Comparison of ENCODE assay signal across 1 cellular context in genomic region chr11:108672113-108672512, GRCh38.
TF ChIP-seq lines count a peak whose summit lies in the region.

No MANE protein-coding gene starts in this region.

TF ChIP-seq in K562, 482 proteins besides CTCF, POLR2A, EP300 and RAD21 (continued from another document):
- TF ChIP-seq TSHZ1 (CRISPR knock-in tag; IDR thresholded peaks at IDR 0.05) = no peak
- TF ChIP-seq PBX2 (CRISPR knock-in tag; IDR thresholded peaks at IDR 0.05; ENCODE audit: low read depth) = no peak
- no peak for TF ChIP-seq PBX2 (tag; conservative IDR thresholded peaks at IDR 0.05; ENCODE audit: low read depth)
- no peak for TF ChIP-seq XRCC5 (IDR thresholded peaks at IDR 0.05; ENCODE audit: low read depth, low read length)
- TF ChIP-seq ZBTB2 (IDR thresholded peaks at IDR 0.05) = no peak
- peak; percentile 7; the same call in 1 of the 2 replicates for TF ChIP-seq ZBTB33 (CRISPR knock-in tag; IDR thresholded peaks at IDR 0.05)
- no peak for TF ChIP-seq ZNF764 (CRISPR knock-in tag; IDR thresholded peaks at IDR 0.05; ENCODE audit: low read depth)
- TF ChIP-seq POLR2B (IDR thresholded peaks at IDR 0.05; ENCODE audit: low read depth, partially characterized antibody) = no peak
